23 cellular contexts compared by ENCODE assay signal in genomic region chr2:18825856-18826255, GRCh38.
"Had no signal": no experiment of that assay in that cellular context is flagged by ENCODE, and none has a peak within 500 bp of the region (broad histone marks: within the 10 kb centered on the region; RNA-seq: fewer than 3 reads in every experiment).

No MANE protein-coding gene starts in this region.

- H3K9me3 ChIP-seq: esophagus muscularis mucosa, mucosa of descending colon, suprapubic skin had no signal

- H3K27ac Mint-ChIP-seq: memory B cell; naive B cell; natural killer cell treated with Interleukin-12 subunit alpha and Interleukin-12 subunit beta and Interleukin-15 and Interleukin-18, amount 100 ng/mL, for 72 hours; neural progenitor cell; stimulated activated naive CD8-positive, alpha-beta T cell treated with anti-CD3 and anti-CD28 coated beads, Interleukin-15, amount 100 ng/mL, for 72 hours had no signal

- ATAC-seq: mucosa of descending colon; natural killer cell treated with Interleukin-12 subunit alpha and Interleukin-12 subunit beta and Interleukin-15 and Interleukin-18, amount 100 ng/mL, for 72 hours; sciatic nerve; stimulated activated naive CD8-positive, alpha-beta T cell treated with anti-CD3 and anti-CD28 coated beads, Interleukin-15, amount 100 ng/mL, for 72 hours had no signal

- H3K36me3 Mint-ChIP-seq: naive B cell; natural killer cell treated with Interleukin-12 subunit alpha and Interleukin-12 subunit beta and Interleukin-15 and Interleukin-18, amount 100 ng/mL, for 72 hours; neural progenitor cell had no signal

- H3K4me2 ChIP-seq: neural progenitor cell, smooth muscle cell had no signal

- H3K27ac ChIP-seq: coronary artery, esophagus muscularis mucosa, neural progenitor cell, parathyroid adenoma, suprapubic skin had no signal

- H3K36me3 ChIP-seq: esophagus muscularis mucosa, neural progenitor cell, suprapubic skin had no signal

- H3K27me3 ChIP-seq: esophagus muscularis mucosa, neural progenitor cell, suprapubic skin had no signal

- H3K4me3 ChIP-seq: coronary artery, esophagus muscularis mucosa, lung, mucosa of descending colon, neural progenitor cell, smooth muscle cell, suprapubic skin had no signal

- H3K27me3 Mint-ChIP-seq: memory B cell; natural killer cell treated with Interleukin-12 subunit alpha and Interleukin-12 subunit beta and Interleukin-15 and Interleukin-18, amount 100 ng/mL, for 72 hours; progenitor cell of endocrine pancreas; stimulated activated naive CD8-positive, alpha-beta T cell treated with anti-CD3 and anti-CD28 coated beads, Interleukin-15, amount 100 ng/mL, for 72 hours had no signal

- H3K4me1 Mint-ChIP-seq: memory B cell; naive B cell; stimulated activated naive CD8-positive, alpha-beta T cell treated with anti-CD3 and anti-CD28 coated beads, Interleukin-15, amount 100 ng/mL, for 72 hours had no signal

- H3K9me3 Mint-ChIP-seq: neural progenitor cell had no signal

- DNase-seq: dermis blood vessel endothelial cell; effector memory CD4-positive, alpha-beta T cell; foreskin melanocyte; mucosa of descending colon; naive B cell; stimulated activated CD4-positive, alpha-beta T cell treated with anti-CD3 and anti-CD28 coated beads, Interleukin-12 subunit alpha, Interleukin-12 subunit beta, amount 100 ng/mL, for 4 hours; stimulated activated CD4-positive, alpha-beta T cell treated with anti-CD3 and anti-CD28 coated beads, Interleukin-1b, Interleukin-23, amount 100 ng/mL, for 48 hours; stimulated activated CD4-positive, alpha-beta T cell treated with anti-CD3 and anti-CD28 coated beads, Interleukin-4, amount 100 ng/mL, for 1 hour; stimulated activated CD8-positive, alpha-beta memory T cell treated with anti-CD3 and anti-CD28 coated beads, Interleukin-4, amount 100 ng/mL, for 48 hours; stimulated activated naive CD4-positive, alpha-beta T cell; stimulated activated naive CD8-positive, alpha-beta T cell treated with anti-CD3 and anti-CD28 coated beads, Interleukin-15, amount 100 ng/mL, for 72 hours; trophoblast cell had no signal

- H2AFZ ChIP-seq: neural progenitor cell, parathyroid adenoma had no signal

- H3K79me2 ChIP-seq: parathyroid adenoma had no signal

- H3K4me3 Mint-ChIP-seq: memory B cell; naive B cell; natural killer cell treated with Interleukin-12 subunit alpha and Interleukin-12 subunit beta and Interleukin-15 and Interleukin-18, amount 100 ng/mL, for 72 hours; neural progenitor cell; stimulated activated naive CD8-positive, alpha-beta T cell treated with anti-CD3 and anti-CD28 coated beads, Interleukin-15, amount 100 ng/mL, for 72 hours had no signal

- H3K4me1 ChIP-seq: neural progenitor cell had no signal
